Comparison of ENCODE assay signal across 1 cellular context in genomic region chrX:9352683-9353430, GRCh38.
TF ChIP-seq lines count a peak whose summit lies in the region.

No MANE protein-coding gene starts in this region.

TF ChIP-seq in GM12878, 131 proteins besides CTCF, POLR2A, EP300 and RAD21 (continued from another document and continues in another):
- TF ChIP-seq BCL3 (IDR thresholded peaks at IDR 0.05; ENCODE audit: borderline replicate concordance, insufficient read depth, low read depth, low read length, poor library complexity, severe bottlenecking) (no peak), MTA2 (IDR thresholded peaks at IDR 0.05; ENCODE audit: low read depth) (no peak), PKNOX1 (IDR thresholded peaks at IDR 0.05) (no peak), RBBP5 (conservative IDR thresholded peaks at IDR 0.05) (no peak), SREBF1 (IDR thresholded peaks at IDR 0.05; ENCODE audit: low read length) (no peak), ZNF384 (IDR thresholded peaks at IDR 0.05; ENCODE audit: borderline replicate concordance, low read depth, low read length) (no peak), IKZF1 (conservative IDR thresholded peaks at IDR 0.05) (no peak), CHD2 (IDR thresholded peaks at IDR 0.05; ENCODE audit: borderline replicate concordance, low read depth, low read length) (no peak), FOXK2 (IDR thresholded peaks at IDR 0.05) (no peak), ETV6 (conservative IDR thresholded peaks at IDR 0.05 in 1 of 2, IDR thresholded peaks at IDR 0.05 in 1 of 2; ENCODE audit: borderline replicate concordance in 1 of 2, low read depth in 1 of 2) (peak in 1 of 2 experiments; percentile 53; a peak in 1 of 4 replicates), CUX1 (IDR thresholded peaks at IDR 0.05; ENCODE audit: insufficient replicate concordance, low read depth, low read length) (no peak), ZSCAN29 (IDR thresholded peaks at IDR 0.05) (no peak), NR2C2 (IDR thresholded peaks at IDR 0.05; ENCODE audit: borderline replicate concordance, control insufficient read depth, insufficient read length, low read depth) (no peak), TAF1 (IDR thresholded peaks at IDR 0.05; ENCODE audit: borderline replicate concordance, low read depth, low read length) (no peak), CBX3 (IDR thresholded peaks at IDR 0.05; ENCODE audit: borderline replicate concordance, low read depth) (no peak), NFIC (IDR thresholded peaks at IDR 0.05; ENCODE audit: low read depth, low read length) (peak; percentile 63; the same call in 1 of the 2 replicates), TBL1XR1 (IDR thresholded peaks at IDR 0.05; ENCODE audit: low read depth, low read length) (no peak), STAT1 (conservative IDR thresholded peaks at IDR 0.05) (no peak), ZBED1 (IDR thresholded peaks at IDR 0.05; ENCODE audit: borderline replicate concordance) (no peak), CREM (IDR thresholded peaks at IDR 0.05; ENCODE audit: low read depth) (peak; percentile 71), MEF2B (IDR thresholded peaks at IDR 0.05; ENCODE audit: partially characterized antibody, poor library complexity, severe bottlenecking) (peak; percentile 7), GATAD2B (conservative IDR thresholded peaks at IDR 0.05; ENCODE audit: low read depth) (no peak), ATF7 (IDR thresholded peaks at IDR 0.05; ENCODE audit: low read depth) (no peak), BCL11A (IDR thresholded peaks at IDR 0.05; ENCODE audit: low read depth, low read length) (no peak), HSF1 (IDR thresholded peaks at IDR 0.05; ENCODE audit: low read depth, low read length) (no peak), JUNB (IDR thresholded peaks at IDR 0.05) (no peak), PRDM15 (CRISPR knock-in tag; IDR thresholded peaks at IDR 0.05) (no peak), SPI1 (IDR thresholded peaks at IDR 0.05; ENCODE audit: borderline replicate concordance, insufficient read depth, low read depth, low read length) (no peak; the same call in 1 of the 2 replicates), HDGF (IDR thresholded peaks at IDR 0.05) (no peak), SIN3A (IDR thresholded peaks at IDR 0.05; ENCODE audit: low read depth, low read length) (no peak), IRF4 (IDR thresholded peaks at IDR 0.05; ENCODE audit: low read depth, low read length) (peak; percentile 43; the same call in 1 of the 2 replicates), EGR1 (IDR thresholded peaks at IDR 0.05; ENCODE audit: borderline replicate concordance in 1 of 2, low read depth in 2 of 2, low read length in 2 of 2) (no peak), SMC3 (IDR thresholded peaks at IDR 0.05; ENCODE audit: borderline replicate concordance, low read length) (no peak), SREBF2 (IDR thresholded peaks at IDR 0.05; ENCODE audit: low read length) (no peak), REST (IDR thresholded peaks at IDR 0.05; ENCODE audit: low read depth, low read length) (no peak), EZH2 (IDR thresholded peaks at IDR 0.05; ENCODE audit: borderline replicate concordance, control insufficient read depth, low read depth, low read length) (no peak), ZBTB40 (IDR thresholded peaks at IDR 0.05; ENCODE audit: borderline replicate concordance) (no peak), RB1 (IDR thresholded peaks at IDR 0.05; ENCODE audit: borderline replicate concordance) (no peak)
